13 cellular contexts compared by ENCODE assay signal in genomic region chr5:164868761-164869160, GRCh38.
DNase-seq lines count a peak whose midpoint lies in the region; ATAC-seq and TF ChIP-seq lines count a peak whose summit lies in the region.
"Had no signal": no experiment of that assay in that cellular context is flagged by ENCODE, and none has a peak within 500 bp of the region (broad histone marks: within the 10 kb centered on the region; RNA-seq: fewer than 3 reads in every experiment).

No MANE protein-coding gene starts in this region.

- H3F3A ChIP-seq in DOHH2 (ENCODE audit: control insufficient read depth, insufficient read depth) (no peaks in the 10 kb centered on the region), SU-DHL-6 (ENCODE audit: insufficient read depth) (no peaks in the 10 kb centered on the region)

- peak overlapping the region; percentile 85 for H2AFZ ChIP-seq in SU-DHL-6 (ENCODE audit: low read depth, low read length, severe bottlenecking)

- H3K9ac ChIP-seq in SU-DHL-6 (ENCODE audit: low read length) (0 out of 2 replicates have a peak overlapping the region, but pooled peaks have one; percentile 16), colonic mucosa (ENCODE audit: low read depth in 2 of 2, low read length in 2 of 2) (no peak overlapping the region)

- no peak overlapping the region; the same call in 1 of the 2 replicates for H3K27ac ChIP-seq in DOHH2 (ENCODE audit: low read depth, low read length)
- H3K27ac ChIP-seq in SU-DHL-6 (ENCODE audit: low read depth, low read length) = peak overlapping the region; percentile 12; the same call in 1 of the 2 replicates
- H3K27ac ChIP-seq in colonic mucosa = no peak overlapping the region
- H3K27ac ChIP-seq: suprapubic skin had no signal

- H3K9me3 ChIP-seq in DOHH2 (ENCODE audit: control insufficient read depth, insufficient read depth, low read length) (no peaks in the 10 kb centered on the region), SU-DHL-6 (ENCODE audit: insufficient read depth, low read length) (no peaks in the 10 kb centered on the region), colonic mucosa (no peaks in the 10 kb centered on the region)
- H3K9me3 ChIP-seq: suprapubic skin had no signal

- no peaks in the 10 kb centered on the region for H4K20me1 ChIP-seq in DOHH2 (ENCODE audit: control insufficient read depth, insufficient read depth, low read depth, low read length)
- H4K20me1 ChIP-seq in SU-DHL-6 (ENCODE audit: low read depth, low read length) = no peaks in the 10 kb centered on the region

- ATAC-seq in HG03439 (IDR thresholded peaks at IDR 0.05; ENCODE audit: unreplicated experiment) (peak; percentile 58), esophagus mucosa (no peak)
- ATAC-seq: activated CD4-positive, CD25-positive, alpha-beta regulatory T cell treated with anti-CD3 and anti-CD28 coated beads, Interleukin-2, amount 50 U/mL, for 24 hours had no signal

- H3K9me2 ChIP-seq in DOHH2 (replicated peaks; ENCODE audit: control insufficient read depth, low read length) = no peaks in the 10 kb centered on the region
- no peaks in the 10 kb centered on the region for H3K9me2 ChIP-seq in SU-DHL-6 (replicated peaks; ENCODE audit: insufficient read depth, low read length)

- no peaks in the 10 kb centered on the region for H3K36me3 ChIP-seq in DOHH2 (ENCODE audit: control insufficient read depth, low read length)
- H3K36me3 ChIP-seq in SU-DHL-6 (ENCODE audit: low read length) = no peaks in the 10 kb centered on the region
- H3K36me3 ChIP-seq in colonic mucosa = no peaks in the 10 kb centered on the region
- H3K36me3 ChIP-seq: suprapubic skin had no signal

- no peak for TF ChIP-seq CTCF in DOHH2 (IDR thresholded peaks at IDR 0.05; ENCODE audit: low read depth, low read length, poor library complexity, severe bottlenecking)
- TF ChIP-seq CTCF in GM20000 (IDR thresholded peaks at IDR 0.05; ENCODE audit: extremely low read depth, missing control alignments) = no peak
- no peak for TF ChIP-seq CTCF in SU-DHL-6 (IDR thresholded peaks at IDR 0.05; ENCODE audit: insufficient read depth, low read length, poor library complexity, severe bottlenecking)
- TF ChIP-seq CTCF in colonic mucosa (IDR thresholded peaks at IDR 0.05) = no peak

- H3K4me3 ChIP-seq in DOHH2 (ENCODE audit: low read length) (0 out of 2 replicates have a peak overlapping the region, but pooled peaks have one; percentile 30), SU-DHL-6 (ENCODE audit: insufficient read depth, low read length, poor library complexity, severe bottlenecking) (peak overlapping the region; percentile 32), colonic mucosa (no peak overlapping the region)
- H3K4me3 ChIP-seq: lung, suprapubic skin had no signal

- H3K4me1 ChIP-seq in DOHH2 (ENCODE audit: control insufficient read depth, low read length) (peaks cover 9% of the 10 kb centered on the region), colonic mucosa (no peaks in the 10 kb centered on the region)
- H3K4me1 ChIP-seq: suprapubic skin had no signal

- H3K4me2 ChIP-seq in DOHH2 (ENCODE audit: low read length) (peak overlapping the region; percentile 48), SU-DHL-6 (ENCODE audit: low read depth, low read length, poor library complexity, severe bottlenecking) (peak overlapping the region; percentile 46)

- H3K27me3 ChIP-seq in DOHH2 (ENCODE audit: control insufficient read depth, low read length) (no peaks in the 10 kb centered on the region), SU-DHL-6 (ENCODE audit: low read length) (no peaks in the 10 kb centered on the region), colonic mucosa (no peaks in the 10 kb centered on the region)
- H3K27me3 ChIP-seq: suprapubic skin had no signal

- H3K79me2 ChIP-seq in DOHH2 (ENCODE audit: control insufficient read depth, low read length) (no peaks in the 10 kb centered on the region), SU-DHL-6 (ENCODE audit: insufficient read depth, low read length) (no peaks in the 10 kb centered on the region)

- intact Hi-C loops in colonic mucosa (cut with DNase I) = no loop called here

- DNase-seq in GM20000 (ENCODE audit: low spot score) = peak; percentile 3
- no peak for DNase-seq in AG08396 (ENCODE audit: low spot score)
- DNase-seq in colonic mucosa = no peak
- DNase-seq in stimulated activated CD4-positive, alpha-beta T cell treated with anti-CD3 and anti-CD28 coated beads, Interleukin-15, amount 100 ng/mL, for 24 hours = no peak
- DNase-seq: EL, head of caudate nucleus had no signal
